Comparison of ENCODE assay signal across 9 cellular contexts in the genomic region with DNA sequence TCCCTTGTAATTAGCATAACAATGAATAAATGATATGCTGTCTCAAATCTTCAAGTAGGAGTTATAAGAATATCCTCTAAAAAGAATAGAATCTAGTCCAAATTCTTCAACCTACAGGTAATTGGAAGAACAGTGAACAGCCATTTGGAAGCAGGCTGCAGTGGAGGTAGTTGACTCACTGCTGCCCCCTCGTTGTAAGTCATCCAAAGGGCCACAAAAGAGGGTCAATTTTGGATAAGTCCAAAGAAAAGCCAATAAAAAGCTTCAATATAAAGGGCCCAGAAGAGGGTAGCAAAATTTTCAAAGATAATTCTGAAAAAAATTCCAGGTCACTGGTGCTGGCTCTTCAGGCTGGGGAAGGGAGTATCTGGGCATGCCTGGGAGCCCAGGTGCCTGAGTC.
A peak's percentile ranks its signal among the peaks of the same experiment; 100 is the strongest.
DNase-seq lines count a peak whose midpoint lies in the region; TF ChIP-seq lines count a peak whose summit lies in the region.
"Had no signal": no experiment of that assay in that cellular context is flagged by ENCODE, and none has a peak within 500 bp of the region (broad histone marks: within the 10 kb centered on the region; RNA-seq: fewer than 3 reads in every experiment).

No MANE protein-coding gene starts in this region.

- H3K27ac ChIP-seq in AG04450 (ENCODE audit: low read depth, low read length), result no peak overlapping the region
- no peak overlapping the region for H3K27ac ChIP-seq in GM23248
- H3K27ac ChIP-seq in hepatocyte, result no peak overlapping the region
- no peak overlapping the region for H3K27ac ChIP-seq in ascending aorta
- H3K27ac ChIP-seq: tibial nerve had no signal

- no peaks in the 10 kb centered on the region for H3F3A ChIP-seq in GM23248 (ENCODE audit: insufficient read depth)

- CTCF ChIA-PET in AG04450 (lab: Charles Lee), result interaction anchor here (0.7 to 3.5 kb wide), 2 partner anchors 8 to 283 kb away, joined by 3 to 24 read pairs; no protein-coding TSS in a partner anchor

- H3K9me2 ChIP-seq in GM23248 (ENCODE audit: insufficient read depth), result no peaks in the 10 kb centered on the region
- no peaks in the 10 kb centered on the region for H3K9me2 ChIP-seq in hepatocyte (replicated peaks; ENCODE audit: insufficient read depth)

- H3K4me2 ChIP-seq in GM23248 (ENCODE audit: unreplicated experiment), result no peak overlapping the region
- no peak overlapping the region for H3K4me2 ChIP-seq in hepatocyte

- no peak overlapping the region for H3K9ac ChIP-seq in GM23248

- intact Hi-C loops in ascending aorta (cut with DNase I), result no loop called here

- TF ChIP-seq CTCF in AG04450 (IDR thresholded peaks at IDR 0.05; ENCODE audit: low read depth, low read length) (peak; percentile 39; the same call in 1 of the 2 replicates), hepatocyte (IDR thresholded peaks at IDR 0.05; ENCODE audit: poor library complexity) (peak; percentile 25), ascending aorta (IDR thresholded peaks at IDR 0.05) (peak in 1 of 3 experiments; percentile 21)

- H3K36me3 ChIP-seq in GM23248 (ENCODE audit: low read depth) (no peaks in the 10 kb centered on the region), hepatocyte (replicated peaks; ENCODE audit: insufficient read depth, low read depth) (no peaks in the 10 kb centered on the region), ascending aorta (no peaks in the 10 kb centered on the region), MG63 (no peaks in the 10 kb centered on the region)
- H3K36me3 ChIP-seq: tibial nerve had no signal

- H3K27me3 ChIP-seq in AG04450 (ENCODE audit: control insufficient read depth, insufficient read depth, low read length) (no peaks in the 10 kb centered on the region), GM23248 (replicated peaks; ENCODE audit: insufficient read depth) (peaks cover 44% of the 10 kb centered on the region), hepatocyte (no peaks in the 10 kb centered on the region), ascending aorta (no peaks in the 10 kb centered on the region), MG63 (no peaks in the 10 kb centered on the region)
- H3K27me3 ChIP-seq: tibial nerve had no signal

- H3K4me1 ChIP-seq in GM23248 (ENCODE audit: insufficient read depth) (no peaks in the 10 kb centered on the region), hepatocyte (ENCODE audit: insufficient read depth) (no peaks in the 10 kb centered on the region), ascending aorta (no peaks in the 10 kb centered on the region)

- in situ Hi-C loops in GM23248 (cut with MboI), result loop anchor here (25.0 kb wide), 1 partner anchor 637 kb away; no protein-coding TSS in a partner anchor

- H4K20me1 ChIP-seq in GM23248 (ENCODE audit: insufficient read depth) (no peaks in the 10 kb centered on the region), hepatocyte (ENCODE audit: insufficient read depth, poor library complexity, severe bottlenecking) (no peaks in the 10 kb centered on the region)

- 0% methylated on average over 1 of the region's 1 CpG for WGBS in GM23248 (ENCODE audit: low coverage in 1 of 2, low lambda C conversion rate in 2 of 2, missing lambda C conversion rate in 2 of 2), 2 experiments
- WGBS in hepatocyte (ENCODE audit: low lambda C conversion rate, missing lambda C conversion rate), result 15% methylated on average over 1 of the region's 1 CpG

- H3K4me3 ChIP-seq in AG04450 (ENCODE audit: low read depth, low read length) (no peak overlapping the region), GM23248 (no peak overlapping the region), hepatocyte (no peak overlapping the region), ascending aorta (no peak overlapping the region), MG63 (no peak overlapping the region)
- H3K4me3 ChIP-seq: tibial nerve had no signal

- no peak overlapping the region for H2AFZ ChIP-seq in GM23248
- no peak overlapping the region for H2AFZ ChIP-seq in hepatocyte

- H3K9me3 ChIP-seq in AG04450 (ENCODE audit: control insufficient read depth, insufficient read depth, low read length), result no peaks in the 10 kb centered on the region
- no peaks in the 10 kb centered on the region for H3K9me3 ChIP-seq in GM23248 (ENCODE audit: low read depth)
- no peaks in the 10 kb centered on the region for H3K9me3 ChIP-seq in hepatocyte (ENCODE audit: low read depth)
- H3K9me3 ChIP-seq in ascending aorta, result no peaks in the 10 kb centered on the region
- H3K9me3 ChIP-seq in MG63, result no peaks in the 10 kb centered on the region
- H3K9me3 ChIP-seq: tibial nerve had no signal

- H3K79me2 ChIP-seq in GM23248 (ENCODE audit: insufficient read depth), result no peaks in the 10 kb centered on the region
- no peaks in the 10 kb centered on the region for H3K79me2 ChIP-seq in hepatocyte

- DNase-seq in AG04450 (ENCODE audit: low read depth, low spot score) (no peak), GM23248 (peak; percentile 52), SKM-1 (lab: John Stamatoyannopoulos, UW; ENCODE audit: unreplicated experiment) (peak; percentile 4), hepatocyte (ENCODE audit: low spot score) (peak; percentile 30), ascending aorta (ENCODE audit: low spot score in 2 of 2) (no peak), MV-4-11 (lab: John Stamatoyannopoulos, UW) (no peak), MG63 (no peak)
- no peak for DNase-seq in activated T-cell treated with anti-CD3 and anti-CD28 coated beads, Interleukin-2, amount 50 U/mL, for 48 hours

- POLR2A ChIA-PET in AG04450 (lab: Yijun Ruan, JAX), result no interaction called here

Comparison
In these comparisons a context has a peak if more than half of its experiments do, and no peak if none do; other contexts are left out.
1. DNase-seq: peak in GM23248 (single experiment), SKM-1 (single experiment) and hepatocyte (single experiment); none in AG04450 (single experiment), ascending aorta (0 of 2), MV-4-11 (single experiment), MG63 (single experiment) and activated T-cell treated with anti-CD3 and anti-CD28 coated beads, Interleukin-2, amount 50 U/mL, for 48 hours (0 of 2).